Comparison of ENCODE assay signal across 22 cellular contexts in the genomic region with DNA sequence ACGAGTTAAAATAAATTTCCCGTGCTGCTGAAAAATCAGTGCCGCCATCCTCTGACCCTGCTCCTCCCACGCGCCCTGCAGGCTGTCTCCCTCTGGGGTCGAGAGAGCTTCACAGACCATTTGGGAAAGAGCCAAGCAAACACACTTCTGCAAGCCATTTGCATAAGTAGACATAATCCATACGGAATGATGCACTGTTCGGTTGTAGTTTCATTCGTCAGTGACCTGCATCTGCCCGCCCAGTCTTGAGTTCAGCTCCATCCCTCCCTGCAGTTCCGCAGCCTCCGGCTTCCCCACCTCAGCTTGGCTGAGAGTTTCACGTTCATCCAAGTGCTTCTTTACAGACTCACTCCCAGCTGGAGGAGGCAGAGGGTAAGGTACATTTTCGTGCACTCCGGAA.
DNase-seq lines count a peak whose midpoint lies in the region; ATAC-seq and TF ChIP-seq lines count a peak whose summit lies in the region.
"Had no signal": no experiment of that assay in that cellular context is flagged by ENCODE, and none has a peak within 500 bp of the region (broad histone marks: within the 10 kb centered on the region; RNA-seq: fewer than 3 reads in every experiment).

No MANE protein-coding gene starts in this region.

- DNase-seq in DMS 273 (lab: John Stamatoyannopoulos, UW; ENCODE audit: unreplicated experiment) (peak; percentile 27), DMS 273 treated with DMSO at 0.1 percent for 48 hours (lab: John Stamatoyannopoulos, UW) (no peak), NCI-H345 (lab: John Stamatoyannopoulos, UW) (peak; percentile 87), endodermal cell (peak; percentile 12), neural progenitor cell (ENCODE audit: low spot score) (no peak), left colon (no peak)
- DNase-seq in activated CD8-positive, alpha-beta memory T cell treated with anti-CD3 and anti-CD28 coated beads, Interleukin-2, amount 50 U/mL, for 4 hours = no peak
- DNase-seq: activated gamma-delta T cell; AML-193; effector memory CD4-positive, alpha-beta T cell; heart left ventricle; mucosa of descending colon; NCI-H1694 treated with DMSO at 0.1 percent for 48 hours; RPMI8226; stimulated activated CD4-positive, alpha-beta T cell treated with anti-CD3 and anti-CD28 coated beads, Interleukin-2, amount 100 ng/mL, for 48 hours; stimulated activated naive CD4-positive, alpha-beta T cell treated with Interleukin-2 at 50 U/mL for 16 hours; thyroid gland had no signal

- H3K27me3 Mint-ChIP-seq in endodermal cell (ENCODE audit: insufficient read depth) = no peaks in the 10 kb centered on the region
- H3K27me3 Mint-ChIP-seq in neural progenitor cell (ENCODE audit: insufficient read depth, low read depth) = peaks cover 4% of the 10 kb centered on the region

- H2AFZ ChIP-seq in neural progenitor cell (replicated peaks) = no peak overlapping the region

- H3K27ac ChIP-seq in endodermal cell (ENCODE audit: low read depth, low read length) (no peak overlapping the region), neural progenitor cell (no peak overlapping the region)
- H3K27ac ChIP-seq: 22Rv1, SK-N-MC had no signal

- WGBS in endodermal cell (ENCODE audit: insufficient coverage in 1 of 2, insufficient read length in 1 of 2), 2 experiments = 95% methylated on average over 12 to 15 of the region's 15 CpGs

- H3K9me3 ChIP-seq in endodermal cell (ENCODE audit: control insufficient read depth, low read length) (no peaks in the 10 kb centered on the region), neural progenitor cell (ENCODE audit: low read depth) (no peaks in the 10 kb centered on the region)
- H3K9me3 ChIP-seq: heart left ventricle, mucosa of descending colon, thyroid gland had no signal

- H3K36me3 Mint-ChIP-seq in endodermal cell (ENCODE audit: low read depth) (peaks cover 62% of the 10 kb centered on the region), neural progenitor cell (peaks cover 36% of the 10 kb centered on the region)

- no peak for ATAC-seq in HG03280 (IDR thresholded peaks at IDR 0.05; ENCODE audit: unreplicated experiment)
- ATAC-seq in left colon = no peak
- ATAC-seq: K562, mucosa of descending colon had no signal

- H3K36me3 ChIP-seq in endodermal cell (ENCODE audit: control insufficient read depth, insufficient read depth, low read length) = peaks cover 29% of the 10 kb centered on the region
- no peaks in the 10 kb centered on the region for H3K36me3 ChIP-seq in neural progenitor cell

- H3K9ac ChIP-seq in endodermal cell (ENCODE audit: extremely low read depth, low read length, poor library complexity, severe bottlenecking) (no peak overlapping the region), neural progenitor cell (no peak overlapping the region)

- H3K79me2 ChIP-seq in neural progenitor cell (ENCODE audit: low read depth) = no peaks in the 10 kb centered on the region

- H3K9me3 Mint-ChIP-seq in endodermal cell (no peaks in the 10 kb centered on the region), neural progenitor cell (no peaks in the 10 kb centered on the region)
- H3K9me3 Mint-ChIP-seq: T-helper 2 cell treated with Interferon-gamma antibody and Interleukin-4, amounts not matched to agents 5 μg/mL and 100 μg/mL, for 36 hours had no signal

- TF ChIP-seq CTCF in endodermal cell (conservative IDR thresholded peaks at IDR 0.05) (no peak), neural progenitor cell (IDR thresholded peaks at IDR 0.05) (no peak)

- no peaks in the 10 kb centered on the region for H3F3A ChIP-seq in neural progenitor cell (ENCODE audit: low read depth)

- H3K4me2 ChIP-seq in neural progenitor cell = no peak overlapping the region

- H3K4me1 ChIP-seq in endodermal cell (ENCODE audit: control insufficient read depth, insufficient read depth, low read length) (no peaks in the 10 kb centered on the region), neural progenitor cell (no peaks in the 10 kb centered on the region)

- no peaks in the 10 kb centered on the region for H3K27me3 ChIP-seq in endodermal cell (ENCODE audit: control insufficient read depth, insufficient read depth, low read length, poor library complexity, severe bottlenecking)
- H3K27me3 ChIP-seq in neural progenitor cell = no peaks in the 10 kb centered on the region
- H3K27me3 ChIP-seq: heart left ventricle, thyroid gland had no signal

- H3K4me3 Mint-ChIP-seq in endodermal cell (no peak overlapping the region), neural progenitor cell (no peak overlapping the region)
- H3K4me3 Mint-ChIP-seq: T-helper 2 cell treated with Interferon-gamma antibody and Interleukin-4, amounts not matched to agents 5 μg/mL and 100 μg/mL, for 36 hours had no signal

- no peak overlapping the region for H3K4me3 ChIP-seq in endodermal cell (ENCODE audit: low read length)
- no peak overlapping the region for H3K4me3 ChIP-seq in neural progenitor cell
- H3K4me3 ChIP-seq: K562, mucosa of descending colon, SK-N-MC, thyroid gland had no signal

- H4K20me1 ChIP-seq in neural progenitor cell (ENCODE audit: low read depth) = peaks cover 8% of the 10 kb centered on the region

- intact Hi-C loops in left colon (cut with DNase I, micrococcal nuclease) = no loop called here

- H3K4me1 Mint-ChIP-seq in endodermal cell (peaks cover 7% of the 10 kb centered on the region), neural progenitor cell (peaks cover 43% of the 10 kb centered on the region)

- no peak overlapping the region for H3K27ac Mint-ChIP-seq in endodermal cell
- H3K27ac Mint-ChIP-seq in neural progenitor cell = peak overlapping the region; percentile 94
- H3K27ac Mint-ChIP-seq: T-helper 2 cell treated with Interferon-gamma antibody and Interleukin-4, amounts not matched to agents 5 μg/mL and 100 μg/mL, for 36 hours had no signal

Comparison
In these comparisons a context has a peak if more than half of its experiments do, and no peak if none do; other contexts are left out.
1. DNase-seq: peak in DMS 273 (single experiment), NCI-H345 (single experiment) and endodermal cell (single experiment); none in DMS 273 treated with DMSO at 0.1 percent for 48 hours (single experiment), neural progenitor cell (single experiment), activated CD8-positive, alpha-beta memory T cell treated with anti-CD3 and anti-CD28 coated beads, Interleukin-2, amount 50 U/mL, for 4 hours (single experiment) and left colon (0 of 2).